In genomic region chr10:68073631-68074403, GRCh38 we compare ENCODE assay signal across 8 cellular contexts. TPM values are rescaled to one million over a fixed set of nuclear protein-coding genes. Genes with fewer than 3 reads are reported as not detected.
A peak's percentile ranks its signal among the peaks of the same experiment; 100 is the strongest.
DNase-seq lines count a peak whose midpoint lies in the region; ATAC-seq and TF ChIP-seq lines count a peak whose summit lies in the region.

No MANE protein-coding gene starts in this region.

- H3K27ac Mint-ChIP-seq in activated CD4-positive, alpha-beta T cell treated with anti-CD3 and anti-CD28 coated beads, Interleukin-2, amount 10 ng/mL, durations not matched to agents 24 days and 14 days = peak overlapping the region; percentile 91
- H3K27ac Mint-ChIP-seq in T-cell = peak overlapping the region; percentile 89 to 93
- H3K27ac Mint-ChIP-seq in progenitor cell of endocrine pancreas = peak overlapping the region; percentile 97

- peaks cover 36% of the 10 kb centered on the region for H3K4me1 Mint-ChIP-seq in activated CD4-positive, alpha-beta T cell treated with anti-CD3 and anti-CD28 coated beads, Interleukin-2, amount 10 ng/mL, durations not matched to agents 24 days and 14 days
- H3K4me1 Mint-ChIP-seq in T-cell = peaks cover 42 to 51% (median 48%) of the 10 kb centered on the region in 3 donors
- H3K4me1 Mint-ChIP-seq in progenitor cell of endocrine pancreas (ENCODE audit: low read depth) = peaks cover 16% of the 10 kb centered on the region

- no peaks in the 10 kb centered on the region for H3K27me3 Mint-ChIP-seq in activated CD4-positive, alpha-beta T cell treated with anti-CD3 and anti-CD28 coated beads, Interleukin-2, amount 10 ng/mL, durations not matched to agents 24 days and 14 days
- H3K27me3 Mint-ChIP-seq in T-cell (no peaks in the 10 kb centered on the region), progenitor cell of endocrine pancreas (no peaks in the 10 kb centered on the region)

- no peak for DNase-seq in activated CD4-positive, alpha-beta T cell treated with anti-CD3 and anti-CD28 coated beads, Interleukin-2, amount 10 ng/mL, durations not matched to agents 24 days and 14 days
- DNase-seq in activated CD4-positive, alpha-beta T cell treated with anti-CD3 and anti-CD28 coated beads, Interleukin-2, amount 50 U/mL, for 4 hours = no peak
- DNase-seq in T-cell (no peak), fibroblast of pulmonary artery (ENCODE audit: low read depth) (peak; percentile 39), progenitor cell of endocrine pancreas (ENCODE audit: low spot score, unreplicated experiment) (no peak), GF-D8 (lab: John Stamatoyannopoulos, UW) (no peak), dedifferentiated amniotic fluid mesenchymal stem cell (ENCODE audit: extremely low spot score) (no peak), T1000 (lab: John Stamatoyannopoulos, UW) (no peak)

- peaks cover 25% of the 10 kb centered on the region for H3K36me3 Mint-ChIP-seq in activated CD4-positive, alpha-beta T cell treated with anti-CD3 and anti-CD28 coated beads, Interleukin-2, amount 10 ng/mL, durations not matched to agents 24 days and 14 days (ENCODE audit: low read depth)
- H3K36me3 Mint-ChIP-seq in T-cell (peaks cover 5% of the 10 kb centered on the region), progenitor cell of endocrine pancreas (ENCODE audit: insufficient read depth) (peaks cover 5% of the 10 kb centered on the region)

- no peak for TF ChIP-seq CTCF in fibroblast of pulmonary artery (IDR thresholded peaks at IDR 0.05; ENCODE audit: low read length, missing control alignments)
- TF ChIP-seq CTCF in progenitor cell of endocrine pancreas (IDR thresholded peaks at IDR 0.05; ENCODE audit: unreplicated experiment) = no peak

- H3K9me3 Mint-ChIP-seq in activated CD4-positive, alpha-beta T cell treated with anti-CD3 and anti-CD28 coated beads, Interleukin-2, amount 10 ng/mL, durations not matched to agents 24 days and 14 days = peaks cover 5% of the 10 kb centered on the region
- H3K9me3 Mint-ChIP-seq in T-cell (no peaks in the 10 kb centered on the region), progenitor cell of endocrine pancreas (ENCODE audit: low read depth) (no peaks in the 10 kb centered on the region)

- peak overlapping the region; percentile 94 for H3K4me3 Mint-ChIP-seq in activated CD4-positive, alpha-beta T cell treated with anti-CD3 and anti-CD28 coated beads, Interleukin-2, amount 10 ng/mL, durations not matched to agents 24 days and 14 days
- H3K4me3 Mint-ChIP-seq in T-cell = peak overlapping the region; percentile 96 to 97 (median 96)
- H3K4me3 Mint-ChIP-seq in progenitor cell of endocrine pancreas (ENCODE audit: low read depth) = peak overlapping the region; percentile 98

- intact Hi-C loops in activated CD4-positive, alpha-beta T cell treated with anti-CD3 and anti-CD28 coated beads, Interleukin-2, amount 10 ng/mL, durations not matched to agents 24 days and 14 days (cut with micrococcal nuclease) = loop anchor here (1.0 to 2.0 kb wide), 7 partner anchors 31 to 827 kb away; partner anchors contain the start of gene DDX50

- peak overlapping the region; percentile 81 for H3K4me3 ChIP-seq in fibroblast of pulmonary artery (replicated peaks; ENCODE audit: low read depth, low read length)

- POLR2A ChIA-PET in T-cell (lab: Charles Lee) = no interaction called here

- CTCF ChIA-PET in T-cell (lab: Charles Lee) = interaction anchor here in 1 of 2 donors (0.7 kb wide), 1 partner anchor 376 kb away, joined by 8 read pairs; no protein-coding TSS in a partner anchor

- ATAC-seq in T-cell (replicated peaks in 1 of 4) = no peak

RNA-seq across cellular contexts. Expression of gene HERC4, which starts 1.3 kb away (rescaled TPM):
- 45.2 and 49.1 TPM in 2 replicates for total RNA-seq in activated CD4-positive, alpha-beta T cell treated with anti-CD3 and anti-CD28 coated beads, Interleukin-2, amount 10 ng/mL, durations not matched to agents 24 days and 14 days
- total RNA-seq in T-cell = 10 to 100 TPM; 63.0 to 81.6 (median 77.5) TPM
- total RNA-seq in progenitor cell of endocrine pancreas = 62.1 and 63.8 TPM in 2 replicates

RNA-seq across cellular contexts. Expression of gene MYPN, which starts 35.5 kb away (rescaled TPM):
- total RNA-seq in activated CD4-positive, alpha-beta T cell treated with anti-CD3 and anti-CD28 coated beads, Interleukin-2, amount 10 ng/mL, durations not matched to agents 24 days and 14 days = not detected in 2 replicates
- total RNA-seq in T-cell (not detected), progenitor cell of endocrine pancreas (0.05 and 0.22 TPM in 2 replicates)
